28 cellular contexts compared by ENCODE assay signal in the genomic region with DNA sequence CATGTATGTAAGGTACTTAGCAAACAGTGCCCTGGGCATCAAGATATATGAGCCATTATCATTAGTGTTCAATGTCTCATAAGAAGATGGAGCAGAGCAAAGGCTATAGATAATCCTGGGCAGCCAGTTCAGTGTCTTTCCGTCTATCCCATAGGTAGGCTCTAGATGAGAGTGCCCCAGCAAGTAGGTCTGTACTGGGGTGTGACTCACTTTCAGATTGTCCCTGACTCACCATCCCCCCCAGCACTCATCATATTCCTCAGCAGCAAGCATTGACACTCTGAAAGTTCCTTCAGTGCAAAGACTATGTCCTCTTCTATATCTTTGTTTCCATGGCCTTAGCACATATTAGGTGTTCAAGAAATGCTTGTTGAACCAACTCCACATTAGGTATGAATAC.
"Had no signal": no experiment of that assay in that cellular context is flagged by ENCODE, and none has a peak within 500 bp of the region (broad histone marks: within the 10 kb centered on the region; RNA-seq: fewer than 3 reads in every experiment).

No MANE protein-coding gene starts in this region.

- H3K27ac ChIP-seq: brain microvascular endothelial cell, neutrophil, parathyroid adenoma, psoas muscle, sigmoid colon, tibial nerve had no signal

- H2AFZ ChIP-seq: parathyroid adenoma had no signal

- H3K27me3 ChIP-seq: brain microvascular endothelial cell, sigmoid colon, tibial nerve had no signal

- FAIRE-seq: astrocyte, kidney had no signal

- H3K9me3 ChIP-seq: neutrophil had no signal

- H3K4me3 ChIP-seq: psoas muscle, sigmoid colon, smooth muscle cell, tibial nerve had no signal

- H3K9ac ChIP-seq: parathyroid adenoma had no signal

- H3K4me1 ChIP-seq: parathyroid adenoma, psoas muscle, sigmoid colon, tibial nerve had no signal

- ATAC-seq: activated CD8-positive, alpha-beta T cell treated with anti-CD3 and anti-CD28 coated beads, Interleukin-2, amount 10 ng/mL, durations not matched to agents 7 days and 5 days; effector memory CD8-positive, alpha-beta T cell; psoas muscle; T-helper 17 cell; WTC11 had no signal

- DNase-seq: activated CD4-positive, alpha-beta T cell treated with anti-CD3 and anti-CD28 coated beads for 1 hour; activated CD8-positive, alpha-beta T cell treated with anti-CD3 and anti-CD28 coated beads, Interleukin-2, amount 10 ng/mL, durations not matched to agents 7 days and 5 days; activated effector memory CD4-positive, alpha-beta T cell treated with anti-CD3 and anti-CD28 coated beads, Interleukin-2, amount 50 U/mL, for 16 hours; activated naive CD4-positive, alpha-beta T cell treated with anti-CD3 and anti-CD28 coated beads for 36 hours; activated naive CD8-positive, alpha-beta T cell treated with anti-CD3 and anti-CD28 coated beads, Interleukin-2, amount 10 ng/mL, durations not matched to agents 7 days and 5 days; activated T-cell treated with anti-CD3 and anti-CD28 coated beads for 4 hours; amniotic stem cell; brain microvascular endothelial cell; caudate nucleus; cortex of kidney; effector memory CD8-positive, alpha-beta T cell; head of caudate nucleus; hippocampal formation; kidney; naive B cell; nephron progenitor cell; psoas muscle; sigmoid colon; stimulated activated CD4-positive, alpha-beta T cell treated with anti-CD3 and anti-CD28 coated beads, Interleukin-1b, Interleukin-23, amount 100 ng/mL, for 48 hours; stimulated activated naive CD4-positive, alpha-beta T cell; T-helper 17 cell; T1000 had no signal

- H3K79me2 ChIP-seq: parathyroid adenoma had no signal

- H3K36me3 ChIP-seq: brain microvascular endothelial cell, neutrophil, sigmoid colon, tibial nerve had no signal

- H3K4me2 ChIP-seq: smooth muscle cell had no signal
